ENCODE assay signal across 22 cellular contexts in the genomic region with DNA sequence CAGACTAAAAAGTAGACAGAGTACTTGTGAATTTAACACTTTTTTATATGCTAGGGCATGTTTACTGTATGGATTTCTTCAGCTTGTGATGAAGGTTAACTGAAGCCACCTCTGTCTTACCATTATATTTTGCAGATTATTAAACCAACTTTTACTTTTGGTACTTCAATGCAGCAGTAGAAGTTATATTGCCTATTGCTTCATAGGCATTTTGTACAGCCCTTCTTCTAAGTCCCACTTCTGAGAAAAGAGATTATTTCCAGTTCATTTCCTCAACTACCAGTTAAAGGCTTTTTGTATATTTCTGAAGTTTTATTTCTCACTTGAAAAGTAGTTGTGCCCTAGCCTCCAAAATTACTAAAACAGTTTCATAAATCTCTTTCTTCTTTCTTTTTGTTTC.
"Had no signal": no experiment of that assay in that cellular context is flagged by ENCODE, and none has a peak within 500 bp of the region (broad histone marks: within the 10 kb centered on the region; RNA-seq: fewer than 3 reads in every experiment).

No MANE protein-coding gene starts in this region.

- H3K27ac ChIP-seq: RWPE1 had no signal

- DNase-seq: IMR-90, NCI-H1092, NCI-H1105 treated with DMSO at 0.1 percent for 48 hours, NCI-H1417 treated with DMSO at 0.1 percent for 48 hours, NCI-H146, NCI-H1694 treated with DMSO at 0.1 percent for 48 hours, NCI-H1930, NCI-H2081, NCI-H2107, NCI-H226, NCI-H446, NCI-H510A, NCI-H524 treated with DMSO at 0.1 percent for 48 hours, NCI-H69, NCI-H774, PC-3, SHP77, T-helper 2 cell had no signal

- ATAC-seq: HepG2, Panc1, PC-3, SK-N-SH treated with all-trans-retinoic acid at 6 μM for 48 hours had no signal

- FAIRE-seq: HepG2 had no signal
